Comparison of ENCODE assay signal across 26 cellular contexts in genomic region chr5:116834796-116835515, GRCh38.
"Had no signal": no experiment of that assay in that cellular context is flagged by ENCODE, and none has a peak within 500 bp of the region (broad histone marks: within the 10 kb centered on the region; RNA-seq: fewer than 3 reads in every experiment).

No MANE protein-coding gene starts in this region.

- H3K27me3 ChIP-seq: dorsolateral prefrontal cortex, foreskin keratinocyte, heart right ventricle, left lung, pancreas, tibial nerve, upper lobe of right lung, uterus had no signal

- ATAC-seq: esophagus mucosa; foreskin keratinocyte; heart right ventricle; left cardiac atrium; left lung; naive thymus-derived CD8-positive, alpha-beta T cell; pancreas; sciatic nerve; stimulated activated naive B cell treated with anti-CD40 and anti-IgM and Interleukin-4, amounts not matched to agents 10 μg/mL and 1 μg/mL and 100 μg/mL, for 72 hours; upper lobe of right lung had no signal

- H3K9me3 ChIP-seq: left lung, pancreas, thoracic aorta, upper lobe of right lung, uterus had no signal

- DNase-seq: dorsolateral prefrontal cortex; effector CD4-positive, alpha-beta T cell; glutamatergic neuron; heart right ventricle; hippocampal formation; left cardiac atrium; left lung; mesendoderm; midbrain; naive thymus-derived CD8-positive, alpha-beta T cell; nephron progenitor cell; occipital lobe; pancreas; stimulated activated CD4-positive, alpha-beta T cell treated with anti-CD3 and anti-CD28 coated beads, Interleukin-15, amount 100 ng/mL, for 24 hours; stimulated activated CD4-positive, alpha-beta T cell treated with anti-CD3 and anti-CD28 coated beads, Interleukin-2, amount 100 ng/mL, for 48 hours; stimulated activated naive B cell treated with anti-CD40 and anti-IgM and Interleukin-4, amounts not matched to agents 10 μg/mL and 1 μg/mL and 100 μg/mL, for 72 hours; upper lobe of right lung; uterus had no signal

- H3K27ac ChIP-seq: dorsolateral prefrontal cortex, epithelial cell of prostate, foreskin keratinocyte, heart right ventricle, left lung, pancreas, thoracic aorta, tibial nerve, upper lobe of right lung, uterus had no signal

- FAIRE-seq: colon, islet of Langerhans, pancreas had no signal

- H3K4me3 ChIP-seq: dorsolateral prefrontal cortex, heart right ventricle, left lung, pancreas, thoracic aorta, tibial nerve, upper lobe of right lung, uterus had no signal

- H3K4me1 ChIP-seq: foreskin keratinocyte, left lung, pancreas, tibial nerve, upper lobe of right lung, uterus had no signal

- H3K36me3 ChIP-seq: heart right ventricle, left lung, pancreas, thoracic aorta, tibial nerve, upper lobe of right lung, uterus had no signal
